21 cellular contexts compared by ENCODE assay signal in genomic region chr19:3120611-3121231, GRCh38. TPM values are rescaled to one million over a fixed set of nuclear protein-coding genes. Genes with fewer than 3 reads are reported as not detected.
A peak's percentile ranks its signal among the peaks of the same experiment; 100 is the strongest.
DNase-seq lines count a peak whose midpoint lies in the region; ATAC-seq and TF ChIP-seq lines count a peak whose summit lies in the region.
"Had no signal": no experiment of that assay in that cellular context is flagged by ENCODE, and none has a peak within 500 bp of the region (broad histone marks: within the 10 kb centered on the region; RNA-seq: fewer than 3 reads in every experiment).

No MANE protein-coding gene starts in this region.

- H3K36me3 ChIP-seq in heart left ventricle = peaks cover 0 to 73% (median 45%) of the 10 kb centered on the region in 9 donors
- peaks cover 0 to 71% (median 13%) of the 10 kb centered on the region in 9 donors for H3K36me3 ChIP-seq in heart right ventricle

- no peak for TF ChIP-seq POLR2A in heart left ventricle (IDR thresholded peaks at IDR 0.05)

- H3K27ac Mint-ChIP-seq in HFFc6 = no peak overlapping the region
- H3K27ac Mint-ChIP-seq: B cell; CD4-positive, CD25-positive, alpha-beta regulatory T cell; IgD-negative memory B cell had no signal

- ATAC-seq in heart left ventricle = no peak
- ATAC-seq in heart right ventricle = no peak
- ATAC-seq in esophagus mucosa = peak; percentile 7
- ATAC-seq: PC-3 had no signal

- intact Hi-C loops in heart left ventricle (cut with DNase I) = loop anchor here in 1 of 10 donors (10.0 kb wide), 1 partner anchor 46 kb away; no protein-coding TSS in a partner anchor
- intact Hi-C loops in heart right ventricle (cut with DNase I) = loop anchor here in 3 of 10 donors (10.0 kb wide), 1 partner anchor 46 kb away; no protein-coding TSS in a partner anchor

- TF ChIP-seq CTCF in heart left ventricle (IDR thresholded peaks at IDR 0.05) = no peak
- TF ChIP-seq CTCF in heart right ventricle (IDR thresholded peaks at IDR 0.05) = no peak
- no peak for TF ChIP-seq CTCF in HFFc6 (IDR thresholded peaks at IDR 0.05)

- no peaks in the 10 kb centered on the region for H3K36me3 Mint-ChIP-seq in HFFc6 (ENCODE audit: low read depth)
- H3K36me3 Mint-ChIP-seq: CD4-positive, CD25-positive, alpha-beta regulatory T cell; IgD-negative memory B cell had no signal

- H3K27me3 Mint-ChIP-seq in HFFc6 (ENCODE audit: insufficient read depth) = peaks cover 3% of the 10 kb centered on the region
- H3K27me3 Mint-ChIP-seq: B cell; CD4-positive, CD25-positive, alpha-beta regulatory T cell had no signal

- H3K4me1 Mint-ChIP-seq in HFFc6 (ENCODE audit: low read depth) = no peaks in the 10 kb centered on the region
- H3K4me1 Mint-ChIP-seq: CD4-positive, CD25-positive, alpha-beta regulatory T cell had no signal

- no peak overlapping the region for H3K4me3 Mint-ChIP-seq in HFFc6
- H3K4me3 Mint-ChIP-seq: B cell; CD4-positive, CD25-positive, alpha-beta regulatory T cell; IgD-negative memory B cell had no signal

- H3K4me3 ChIP-seq in heart left ventricle (no peak overlapping the region), heart right ventricle (no peak overlapping the region)

- H3K9me3 Mint-ChIP-seq in HFFc6 = no peaks in the 10 kb centered on the region
- H3K9me3 Mint-ChIP-seq: CD4-positive, CD25-positive, alpha-beta regulatory T cell; IgD-negative memory B cell had no signal

- DNase-seq in heart left ventricle (peak in 3 of 5 donors; percentile 15 to 58 (median 25)), heart right ventricle (no peak), substantia nigra (lab: John Stamatoyannopoulos, UW) (no peak), HFFc6 (no peak)
- DNase-seq in activated naive CD4-positive, alpha-beta T cell (lab: John Stamatoyannopoulos, UW) = no peak
- DNase-seq: CD4-positive, CD25-positive, alpha-beta regulatory T cell; COR-L47; DMS 273 treated with DMSO at 0.1 percent for 48 hours; MM.1S; NCI-H1092; NCI-H1436 treated with DMSO at 0.1 percent for 48 hours; NCI-H2029; NCI-H345; NCI-H524 treated with DMSO at 0.1 percent for 48 hours; PC-3 had no signal

- H3K27ac ChIP-seq in heart left ventricle (no peak overlapping the region), heart right ventricle (no peak overlapping the region), substantia nigra (ENCODE audit: low read depth, low read length, poor library complexity, severe bottlenecking) (peak overlapping the region; percentile 62)

- 92 to 95% (median 92%) methylated on average over 21 to 31 of the region's 31 CpGs for WGBS in heart left ventricle, 4 donors
- 92 to 95% methylated on average over 31 of the region's 31 CpGs for WGBS in heart right ventricle, 2 donors

- H3K4me1 ChIP-seq in heart left ventricle (peaks cover 0 to 8% (median 0%) of the 10 kb centered on the region in 12 donors), heart right ventricle (peaks cover 0 to 11% (median 6%) of the 10 kb centered on the region in 9 donors)

- no peaks in the 10 kb centered on the region for H3K27me3 ChIP-seq in heart left ventricle
- no peaks in the 10 kb centered on the region for H3K27me3 ChIP-seq in heart right ventricle

- H3K9me3 ChIP-seq in heart left ventricle (no peaks in the 10 kb centered on the region), heart right ventricle (no peaks in the 10 kb centered on the region)

RNA-seq across cellular contexts. Expression of gene GNA15, which starts 15.1 kb away (rescaled TPM):
- 10 to 100 TPM in 1 of 9 donors, 1 to 10 TPM in 8; 1.1 to 15.2 (median 2.1) TPM for total RNA-seq in heart left ventricle
- 1 to 10 TPM in 1 of 2 donors, under 1 TPM in 1; 0.69 to 1.5 TPM for polyA plus RNA-seq in heart left ventricle
- total RNA-seq in heart right ventricle = 1 to 10 TPM in 5 of 10 donors, under 1 TPM in 5; 0.42 to 8.9 (median 0.99) TPM
- 1 to 10 TPM; 1.0 to 1.4 TPM for polyA plus RNA-seq in heart right ventricle
- 105 TPM for total RNA-seq in esophagus mucosa
- not detected for total RNA-seq in HFFc6 (2021; fragmentation: NEBNext Ultra II Directional; extraction: Animal tissue kit (Norgen Biotek cat#: 25700))
- total RNA-seq: PC-3, SK-MEL-5 had no signal
- polyA plus RNA-seq: IgD-negative memory B cell had no signal

RNA-seq across cellular contexts. Expression of gene GNA11, which starts 26.6 kb away (rescaled TPM):
- 10 to 100 TPM; 55.3 to 91.8 (median 70.9) TPM for total RNA-seq in heart left ventricle
- 10 to 100 TPM; 43.5 to 74.6 TPM for polyA plus RNA-seq in heart left ventricle
- 10 to 100 TPM; 57.4 to 83.2 (median 68.8) TPM for total RNA-seq in heart right ventricle
- polyA plus RNA-seq in heart right ventricle = 10 to 100 TPM; 28.2 to 40.7 TPM
- total RNA-seq in esophagus mucosa = 24.2 TPM
- total RNA-seq in HFFc6 (2021; fragmentation: NEBNext Ultra II Directional; extraction: Animal tissue kit (Norgen Biotek cat#: 25700)) = 10 to 100 TPM; 72.0 to 86.0 (median 77.6) TPM

RNA-seq across cellular contexts. Expression of gene S1PR4, which starts 57.8 kb away (rescaled TPM):
- total RNA-seq in heart left ventricle = 1 to 10 TPM in 4 of 9 donors, under 1 TPM in 5; 0.35 to 5.5 (median 0.87) TPM
- polyA plus RNA-seq in heart left ventricle = 1 to 10 TPM; 1.4 to 1.7 TPM
- total RNA-seq in heart right ventricle = 1 to 10 TPM in 1 of 10 donors, under 1 TPM in 9; 0.24 to 3.3 (median 0.59) TPM
- polyA plus RNA-seq in heart right ventricle = 1 to 10 TPM; 1.5 to 1.9 TPM
- total RNA-seq in esophagus mucosa = 1.1 TPM
- total RNA-seq in HFFc6 (2021; fragmentation: NEBNext Ultra II Directional; extraction: Animal tissue kit (Norgen Biotek cat#: 25700)) = not detected
- total RNA-seq: HT-29, LHCN-M2, SK-MEL-5 had no signal

RNA-seq across cellular contexts. Expression of gene TLE5, which starts 58.4 kb away (rescaled TPM):
- total RNA-seq in heart left ventricle (1,000 to 10,000 TPM in 1 of 9 donors, 100 to 1,000 TPM in 8; 593 to 1,121 (median 711) TPM), heart right ventricle (100 to 1,000 TPM; 653 to 857 (median 758) TPM), esophagus mucosa (238 TPM)
- polyA plus RNA-seq in heart left ventricle (1,000 to 10,000 TPM in 1 of 2 donors, 100 to 1,000 TPM in 1; 686 to 1,459 TPM), heart right ventricle (1,000 to 10,000 TPM in 1 of 2 donors, 100 to 1,000 TPM in 1; 679 to 1,254 TPM)
- 100 to 1,000 TPM; 332 to 383 (median 356) TPM for total RNA-seq in HFFc6 (2021; fragmentation: NEBNext Ultra II Directional; extraction: Animal tissue kit (Norgen Biotek cat#: 25700))

Comparison
In these comparisons a context has a peak if more than half of its experiments do, and no peak if none do; other contexts are left out.
1. DNase-seq: peak in heart left ventricle (3 of 5); none in heart right ventricle (0 of 2), substantia nigra (0 of 49), HFFc6 (single experiment) and activated naive CD4-positive, alpha-beta T cell (0 of 4).